In the genomic region with DNA sequence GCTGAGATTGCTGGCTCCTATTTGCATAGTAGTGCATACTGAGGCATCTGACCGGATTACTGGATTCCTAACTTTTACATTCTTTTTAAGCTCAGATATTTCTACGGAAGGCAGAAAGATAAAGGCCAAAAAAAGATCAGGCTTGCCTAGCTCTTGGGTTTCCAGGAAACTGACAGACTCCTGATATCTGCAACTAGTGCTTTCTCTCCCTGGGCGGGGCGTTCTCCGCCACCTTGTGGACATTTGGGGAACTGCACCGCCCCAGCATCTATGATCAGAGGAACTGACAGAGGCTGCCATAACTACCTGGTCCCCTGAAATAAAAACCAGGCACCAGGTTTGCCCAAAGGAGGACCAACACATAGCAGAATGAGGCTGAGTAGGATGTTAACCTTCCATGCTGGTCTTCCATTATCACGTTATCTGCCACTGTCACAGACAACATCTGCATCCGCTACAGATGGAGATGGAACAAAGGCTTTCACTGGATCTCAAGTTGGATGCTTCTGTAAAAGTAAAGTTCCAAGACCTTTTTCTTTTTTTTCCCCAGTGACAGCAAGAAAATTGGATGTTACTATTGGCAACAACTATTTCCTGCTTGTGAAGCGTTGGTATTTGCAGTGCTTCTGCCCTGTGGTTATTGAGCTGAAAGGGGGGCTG, we compare ENCODE assay signal across 8 cellular contexts. TPM values are rescaled to one million over a fixed set of nuclear protein-coding genes. Genes with fewer than 3 reads are reported as not detected.
DNase-seq lines count a peak whose midpoint lies in the region; ATAC-seq and TF ChIP-seq lines count a peak whose summit lies in the region.

No MANE protein-coding gene starts in this region.

- CTCF ChIA-PET in activated CD8-positive, alpha-beta memory T cell treated with anti-CD3 and anti-CD28 coated beads, Interleukin-2, amount 10 ng/mL, durations not matched to agents 7 days and 5 days (lab: Charles Lee): interaction anchor here (0.6 to 9.5 kb wide), 41 partner anchors 9 to 210 kb away, joined by 3 to 97 read pairs (median 4); a partner anchor contains a TSS

- H3K27me3 Mint-ChIP-seq in CD14-positive monocyte (ENCODE audit: low read depth in 3 of 3) (peaks cover 2 to 5% (median 4%) of the 10 kb centered on the region in 3 donors), naive B cell (no peaks in the 10 kb centered on the region)
- H3K27me3 Mint-ChIP-seq in activated CD8-positive, alpha-beta memory T cell treated with anti-CD3 and anti-CD28 coated beads, Interleukin-2, amount 10 ng/mL, durations not matched to agents 7 days and 5 days: no peaks in the 10 kb centered on the region
- H3K27me3 Mint-ChIP-seq in stimulated activated memory B cell treated with anti-CD40 and anti-IgM and Interleukin-4, amounts not matched to agents 10 μg/mL and 1 μg/mL and 100 μg/mL, for 72 hours: no peaks in the 10 kb centered on the region

- H3K36me3 Mint-ChIP-seq in CD14-positive monocyte (no peaks in the 10 kb centered on the region), naive B cell (peaks cover 0 to 6% of the 10 kb centered on the region in 2 donors)
- H3K36me3 Mint-ChIP-seq in activated CD8-positive, alpha-beta memory T cell treated with anti-CD3 and anti-CD28 coated beads, Interleukin-2, amount 10 ng/mL, durations not matched to agents 7 days and 5 days: peaks cover 1% of the 10 kb centered on the region
- peaks cover 5% of the 10 kb centered on the region for H3K36me3 Mint-ChIP-seq in stimulated activated memory B cell treated with anti-CD40 and anti-IgM and Interleukin-4, amounts not matched to agents 10 μg/mL and 1 μg/mL and 100 μg/mL, for 72 hours

- H3K27ac Mint-ChIP-seq in CD14-positive monocyte (no peak overlapping the region), naive B cell (peak overlapping the region in 3 of 6 donors; percentile 21 to 47 (median 44))
- H3K27ac Mint-ChIP-seq in activated CD8-positive, alpha-beta memory T cell treated with anti-CD3 and anti-CD28 coated beads, Interleukin-2, amount 10 ng/mL, durations not matched to agents 7 days and 5 days: peak overlapping the region; percentile 6
- no peak overlapping the region for H3K27ac Mint-ChIP-seq in stimulated activated memory B cell treated with anti-CD40 and anti-IgM and Interleukin-4, amounts not matched to agents 10 μg/mL and 1 μg/mL and 100 μg/mL, for 72 hours

- H3K4me3 Mint-ChIP-seq in CD14-positive monocyte: no peak overlapping the region
- no peak overlapping the region for H3K4me3 Mint-ChIP-seq in activated CD8-positive, alpha-beta memory T cell treated with anti-CD3 and anti-CD28 coated beads, Interleukin-2, amount 10 ng/mL, durations not matched to agents 7 days and 5 days
- no peak overlapping the region for H3K4me3 Mint-ChIP-seq in naive B cell
- H3K4me3 Mint-ChIP-seq in stimulated activated memory B cell treated with anti-CD40 and anti-IgM and Interleukin-4, amounts not matched to agents 10 μg/mL and 1 μg/mL and 100 μg/mL, for 72 hours: no peak overlapping the region

- peak; percentile 100 for TF ChIP-seq CTCF in CD14-positive monocyte (IDR thresholded peaks at IDR 0.05)

- ATAC-seq in GM18909 (IDR thresholded peaks at IDR 0.05; ENCODE audit: poor library complexity, unreplicated experiment): peak; percentile 93
- peak; percentile 86 for ATAC-seq in HG03108 (IDR thresholded peaks at IDR 0.05; ENCODE audit: unreplicated experiment)
- ATAC-seq in activated CD8-positive, alpha-beta memory T cell treated with anti-CD3 and anti-CD28 coated beads, Interleukin-2, amount 10 ng/mL, durations not matched to agents 7 days and 5 days: peak; percentile 97
- peak; percentile 63 to 82 for ATAC-seq in naive B cell (ENCODE audit: low read depth in 2 of 2)
- ATAC-seq in stimulated activated memory B cell treated with anti-CD40 and anti-IgM and Interleukin-4, amounts not matched to agents 10 μg/mL and 1 μg/mL and 100 μg/mL, for 72 hours: peak; percentile 82

- no peaks in the 10 kb centered on the region for H3K9me3 Mint-ChIP-seq in CD14-positive monocyte
- H3K9me3 Mint-ChIP-seq in activated CD8-positive, alpha-beta memory T cell treated with anti-CD3 and anti-CD28 coated beads, Interleukin-2, amount 10 ng/mL, durations not matched to agents 7 days and 5 days (ENCODE audit: low read depth): no peaks in the 10 kb centered on the region
- no peaks in the 10 kb centered on the region for H3K9me3 Mint-ChIP-seq in naive B cell
- H3K9me3 Mint-ChIP-seq in stimulated activated memory B cell treated with anti-CD40 and anti-IgM and Interleukin-4, amounts not matched to agents 10 μg/mL and 1 μg/mL and 100 μg/mL, for 72 hours: no peaks in the 10 kb centered on the region

- DNase-seq in CD14-positive monocyte (ENCODE audit: low spot score): peak; percentile 55
- peak; percentile 52 for DNase-seq in NOMO-1 treated with DMSO at 0.1 percent for 48 hours (lab: John Stamatoyannopoulos, UW; ENCODE audit: unreplicated experiment)
- peak; percentile 89 for DNase-seq in activated CD8-positive, alpha-beta memory T cell treated with anti-CD3 and anti-CD28 coated beads, Interleukin-2, amount 10 ng/mL, durations not matched to agents 7 days and 5 days
- peak; percentile 39 for DNase-seq in epidermal melanocyte (ENCODE audit: insufficient read length, low spot score)
- DNase-seq in naive B cell: peak; percentile 72

- H3K4me1 Mint-ChIP-seq in CD14-positive monocyte: peaks cover 2% of the 10 kb centered on the region
- peaks cover 16% of the 10 kb centered on the region for H3K4me1 Mint-ChIP-seq in activated CD8-positive, alpha-beta memory T cell treated with anti-CD3 and anti-CD28 coated beads, Interleukin-2, amount 10 ng/mL, durations not matched to agents 7 days and 5 days
- H3K4me1 Mint-ChIP-seq in naive B cell: peaks cover 9 to 25% (median 19%) of the 10 kb centered on the region in 3 donors
- H3K4me1 Mint-ChIP-seq in stimulated activated memory B cell treated with anti-CD40 and anti-IgM and Interleukin-4, amounts not matched to agents 10 μg/mL and 1 μg/mL and 100 μg/mL, for 72 hours: peaks cover 14% of the 10 kb centered on the region

- intact Hi-C loops in CD14-positive monocyte (cut with micrococcal nuclease): no loop called here

RNA-seq across cellular contexts. Expression of a gene that starts 33.3 kb away (rescaled TPM):
- under 1 TPM; 0.14 to 0.18 TPM for polyA plus RNA-seq in CD14-positive monocyte
- 10 to 100 TPM; 17.3 to 24.1 TPM for total RNA-seq in activated CD8-positive, alpha-beta memory T cell treated with anti-CD3 and anti-CD28 coated beads, Interleukin-2, amount 10 ng/mL, durations not matched to agents 7 days and 5 days
- 100 to 1,000 TPM in 5 of 6 donors, 10 to 100 TPM in 1; 97.8 to 211 (median 131) TPM for polyA plus RNA-seq in naive B cell (ENCODE audit: low read depth in 6 of 6)

Comparison
In these comparisons a context has a peak if more than half of its experiments do, and no peak if none do; other contexts are left out.
1. Peak in every context shown above with its lines: DNase-seq and ATAC-seq.
2. DNase-seq: peak in every context shown above with its lines; median percentile 89 in activated CD8-positive, alpha-beta memory T cell treated with anti-CD3 and anti-CD28 coated beads, Interleukin-2, amount 10 ng/mL, durations not matched to agents 7 days and 5 days; 72 in naive B cell; 55 in CD14-positive monocyte; 52 in NOMO-1 treated with DMSO at 0.1 percent for 48 hours; 39 in epidermal melanocyte.
3. RNA of a gene that starts 33.3 kb away (polyA plus RNA-seq): 97.8 to 211 TPM in naive B cell; 0.14 to 0.18 TPM in CD14-positive monocyte; every median in the first group is over 10 times any median in the second.